8 cellular contexts compared by ENCODE assay signal in the genomic region with DNA sequence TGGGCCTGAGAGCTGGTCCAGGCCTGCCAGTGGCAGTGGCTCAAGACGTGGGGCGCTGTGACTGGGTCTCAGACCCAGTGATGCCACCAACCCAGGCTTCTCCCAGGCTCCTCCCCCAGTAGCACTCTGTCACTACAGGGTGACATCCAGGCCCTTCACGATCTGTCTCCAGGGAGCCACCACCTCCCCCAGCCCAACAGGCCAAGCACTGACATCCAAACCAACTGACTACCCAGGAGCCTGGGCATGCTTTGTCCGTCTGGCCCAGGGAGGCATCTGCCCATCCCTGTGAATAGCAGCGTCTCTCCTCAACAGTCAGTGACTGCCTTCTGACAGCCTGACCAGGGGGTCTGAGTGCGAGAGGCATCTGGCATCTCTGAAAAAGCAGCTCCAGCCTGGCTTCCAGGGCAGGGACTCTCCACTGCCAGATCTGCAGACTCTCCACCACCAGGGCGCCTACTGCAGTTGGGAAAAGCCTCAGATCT. TPM values are rescaled to one million over a fixed set of nuclear protein-coding genes. Genes with fewer than 3 reads are reported as not detected.
DNase-seq lines count a peak whose midpoint lies in the region; ATAC-seq and TF ChIP-seq lines count a peak whose summit lies in the region.

No MANE protein-coding gene starts in this region.

- no TSS peak for BruUV-seq in OCI-LY7 (replicated peaks; lab: Mats Ljungman, UMichigan)

- peak overlapping the region; percentile 97 for H3K4me2 ChIP-seq in OCI-LY7 (ENCODE audit: low read length)

- ATAC-seq in HG03378 (IDR thresholded peaks at IDR 0.05; ENCODE audit: unreplicated experiment) = no peak

- in situ Hi-C loops in GM13977 (cut with MboI; ENCODE audit: low pct_unique_long_range_greater_than_20kb, low sequenced_read_pairs, unreplicated experiment) = no loop called here

- no peak for TF ChIP-seq EP300 in ovary (IDR thresholded peaks at IDR 0.05)

- H3K79me2 ChIP-seq in OCI-LY7 (ENCODE audit: insufficient read depth, low read depth, low read length) = no peaks in the 10 kb centered on the region

- CTCF ChIA-PET in OCI-LY7 (lab: Charles Lee; ENCODE audit: unreplicated experiment) = no interaction called here

- POLR2A ChIA-PET in OCI-LY7 (lab: Charles Lee) = interaction anchor here (0.6 to 2.1 kb wide), 3 partner anchors 23 to 142 kb away, joined by 3 to 9 read pairs (median 6); partner anchors contain the start of gene NCL

- H3K4me3 ChIP-seq in OCI-LY7 (ENCODE audit: low read depth, low read length, poor library complexity, severe bottlenecking) (peak overlapping the region; percentile 68), esophagus (ENCODE audit: low read depth in 1 of 2, low read length in 2 of 2) (no peak overlapping the region), ovary (no peak overlapping the region)

- H3K9me2 ChIP-seq in OCI-LY7 (ENCODE audit: insufficient read depth, low read length) = no peaks in the 10 kb centered on the region

- H3K27ac ChIP-seq in OCI-LY7 (ENCODE audit: low read depth, low read length, poor library complexity, severe bottlenecking) (peak overlapping the region; percentile 71), esophagus (ENCODE audit: low read depth in 2 of 2, low read length in 1 of 2) (peak overlapping the region; percentile 91 to 93), ovary (peak overlapping the region; percentile 97 to 100)

- no peak for TF ChIP-seq POLR2A in ovary (IDR thresholded peaks at IDR 0.05)

- H3K4me1 ChIP-seq in OCI-LY7 (ENCODE audit: insufficient read depth, low read length, poor library complexity, severe bottlenecking) (peaks cover 59% of the 10 kb centered on the region), esophagus (ENCODE audit: control insufficient read depth in 2 of 2, insufficient read depth in 2 of 2, low read length in 1 of 2) (peaks cover 2 to 16% of the 10 kb centered on the region in 2 donors), ovary (ENCODE audit: insufficient read depth) (peaks cover 10% of the 10 kb centered on the region)

- H3K9me3 ChIP-seq in OCI-LY7 (ENCODE audit: low read length) (no peaks in the 10 kb centered on the region), esophagus (ENCODE audit: control insufficient read depth in 2 of 2, insufficient read depth in 1 of 2, low read depth in 1 of 2, low read length in 1 of 2) (no peaks in the 10 kb centered on the region), ovary (no peaks in the 10 kb centered on the region)

- no peaks in the 10 kb centered on the region for H4K20me1 ChIP-seq in OCI-LY7 (ENCODE audit: insufficient read depth, low read length)

- intact Hi-C loops in OCI-LY7 (cut with micrococcal nuclease; ENCODE audit: unreplicated experiment) = no loop called here
- intact Hi-C loops in ovary (cut with DNase I) = loop anchor here in 1 of 4 donors (2.0 to 10.0 kb wide), 2 partner anchors 91 to 101 kb away; no protein-coding TSS in a partner anchor

- H3K27me3 ChIP-seq in esophagus (ENCODE audit: control insufficient read depth in 1 of 2, insufficient read depth in 2 of 2, low read length in 2 of 2) (no peaks in the 10 kb centered on the region), ovary (no peaks in the 10 kb centered on the region)

- TF ChIP-seq CTCF in OCI-LY7 (conservative IDR thresholded peaks at IDR 0.05; ENCODE audit: low read length) (no peak), ovary (IDR thresholded peaks at IDR 0.05) (no peak), GM13977 (IDR thresholded peaks at IDR 0.05; ENCODE audit: extremely low read depth, insufficient read depth, missing control alignments) (no peak)

- H3K36me3 ChIP-seq in OCI-LY7 (ENCODE audit: insufficient read depth, low read length) (no peaks in the 10 kb centered on the region), esophagus (ENCODE audit: control insufficient read depth in 2 of 2, insufficient read depth in 2 of 2, low read length in 1 of 2) (no peaks in the 10 kb centered on the region), ovary (no peaks in the 10 kb centered on the region)

- DNase-seq in COLO668 (lab: John Stamatoyannopoulos, UW; ENCODE audit: unreplicated experiment) (peak; percentile 17), OCI-LY7 (ENCODE audit: low spot score) (peak; percentile 32), ovary (peak in 4 of 5 donors; percentile 48 to 55 (median 52)), GM13977 (ENCODE audit: low spot score) (no peak), NCI-H2081 (lab: John Stamatoyannopoulos, UW) (no peak)
- DNase-seq in stimulated activated CD4-positive, alpha-beta T cell treated with anti-CD3 and anti-CD28 coated beads, Interleukin-4, amount 100 ng/mL, for 4 hours = no peak

- 75 to 82% methylated on average over 7 of the region's 7 CpGs for WGBS in esophagus, 2 donors
- 83 to 92% (median 85%) methylated on average over 6 to 7 of the region's 7 CpGs for WGBS in ovary, 3 donors

- H2AFZ ChIP-seq in OCI-LY7 (ENCODE audit: low read length) = 0 out of 2 replicates have a peak overlapping the region, but pooled peaks have one; percentile 1

RNA-seq across cellular contexts. Expression of gene TEX44, which starts 13.0 kb away (rescaled TPM):
- total RNA-seq in OCI-LY7 (2014; rRNA removed; shearing (Covaris generic)) = not detected in 2 replicates
- total RNA-seq in OCI-LY7 (2022) (not detected in 2 replicates), ovary (not detected)
- polyA plus RNA-seq in esophagus (not detected), ovary (not detected)

Comparison
In these comparisons a context has a peak if more than half of its experiments do, and no peak if none do; other contexts are left out.
1. DNase-seq: peak in COLO668 (single experiment), OCI-LY7 (single experiment) and ovary (4 of 5); none in GM13977 (single experiment), NCI-H2081 (0 of 2) and stimulated activated CD4-positive, alpha-beta T cell treated with anti-CD3 and anti-CD28 coated beads, Interleukin-4, amount 100 ng/mL, for 4 hours (0 of 2).
2. Peak in every context shown above with its lines, with median percentiles within 50 percentile points of each other: H3K27ac ChIP-seq.